8 cellular contexts compared by ENCODE assay signal in the genomic region with DNA sequence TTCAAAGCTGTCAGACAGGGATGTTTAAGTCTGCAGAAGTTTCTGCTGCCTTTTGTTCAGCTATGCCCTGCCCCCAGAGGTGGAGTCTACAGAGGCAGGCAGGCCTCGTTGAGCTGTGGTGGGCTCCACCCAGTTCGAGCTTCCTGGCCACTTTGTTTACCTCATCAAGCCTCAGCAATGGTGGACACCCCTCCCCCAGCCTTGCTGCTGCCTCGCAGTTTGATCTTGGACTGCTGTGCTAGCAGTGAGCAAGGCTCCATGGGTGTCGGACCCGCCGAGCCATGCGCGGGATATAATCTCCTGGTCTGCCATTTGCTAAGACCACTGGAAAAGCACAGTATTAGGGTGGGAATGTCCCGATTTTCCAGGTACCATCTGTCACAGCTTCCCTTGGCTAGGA. TPM values are rescaled to one million over a fixed set of nuclear protein-coding genes. Genes with fewer than 3 reads are reported as not detected.
A peak's percentile ranks its signal among the peaks of the same experiment; 100 is the strongest.
DNase-seq lines count a peak whose midpoint lies in the region; ATAC-seq and TF ChIP-seq lines count a peak whose summit lies in the region.
"Not testable (repeated sequence)": the region's sequence is repeated elsewhere in the genome, so short reads cannot be mapped to it uniquely, and the experiment has no call there.

No MANE protein-coding gene starts in this region.

- not testable (repeated sequence) for TF ChIP-seq EP300 in esophagus muscularis mucosa (IDR thresholded peaks at IDR 0.05)

- POLR2A ChIA-PET in CD8-positive, alpha-beta memory T cell (lab: Charles Lee); T-cell (lab: Charles Lee): not testable (repeated sequence)
- POLR2A ChIA-PET in activated CD8-positive, alpha-beta T cell treated with anti-CD3 and anti-CD28 coated beads for 36 hours (lab: Charles Lee) = interaction anchor here (1.2 to 1.4 kb wide), 2 partner anchors 64 to 69 kb away, joined by 3 to 5 read pairs; no protein-coding TSS in a partner anchor

- H3K36me3 Mint-ChIP-seq in CD8-positive, alpha-beta memory T cell = peaks cover 0 to 14% (median 3%) of the 10 kb centered on the region in 3 donors
- H3K36me3 Mint-ChIP-seq in T-cell; activated CD4-positive, alpha-beta T cell treated with anti-CD3 and anti-CD28 coated beads, Interleukin-2, amount 10 ng/mL, durations not matched to agents 24 days and 14 days (ENCODE audit: low read depth); activated CD8-positive, alpha-beta T cell treated with anti-CD3 and anti-CD28 coated beads for 36 hours (ENCODE audit: low read depth): not testable (repeated sequence)
- H3K36me3 Mint-ChIP-seq in natural killer cell = peaks cover 27% of the 10 kb centered on the region

- H3K4me3 Mint-ChIP-seq in CD8-positive, alpha-beta memory T cell = peak overlapping the region in 2 of 7 donors; percentile 31 to 69
- H3K4me3 Mint-ChIP-seq in T-cell; activated CD4-positive, alpha-beta T cell treated with anti-CD3 and anti-CD28 coated beads, Interleukin-2, amount 10 ng/mL, durations not matched to agents 24 days and 14 days; activated CD8-positive, alpha-beta T cell treated with anti-CD3 and anti-CD28 coated beads for 36 hours: not testable (repeated sequence)
- H3K4me3 Mint-ChIP-seq in natural killer cell = peak overlapping the region; percentile 87

- not testable (repeated sequence) for H3K27ac Mint-ChIP-seq in CD8-positive, alpha-beta memory T cell; T-cell; activated CD4-positive, alpha-beta T cell treated with anti-CD3 and anti-CD28 coated beads, Interleukin-2, amount 10 ng/mL, durations not matched to agents 24 days and 14 days; activated CD8-positive, alpha-beta T cell treated with anti-CD3 and anti-CD28 coated beads for 36 hours
- peak overlapping the region; percentile 10 to 84 for H3K27ac Mint-ChIP-seq in natural killer cell

- ATAC-seq in T-cell (replicated peaks in 1 of 4); activated CD8-positive, alpha-beta T cell treated with anti-CD3 and anti-CD28 coated beads for 36 hours; natural killer cell: not testable (repeated sequence)

- TF ChIP-seq POLR2A in esophagus muscularis mucosa (IDR thresholded peaks at IDR 0.05; ENCODE audit: low read depth) = not testable (repeated sequence)

- H3K9me3 Mint-ChIP-seq in CD8-positive, alpha-beta memory T cell; T-cell; activated CD4-positive, alpha-beta T cell treated with anti-CD3 and anti-CD28 coated beads, Interleukin-2, amount 10 ng/mL, durations not matched to agents 24 days and 14 days; activated CD8-positive, alpha-beta T cell treated with anti-CD3 and anti-CD28 coated beads for 36 hours: not testable (repeated sequence)
- H3K9me3 Mint-ChIP-seq in natural killer cell = peaks cover 2 to 10% of the 10 kb centered on the region in 2 donors

- H3K36me3 ChIP-seq in CD8-positive, alpha-beta memory T cell (ENCODE audit: insufficient read depth, low read length); esophagus muscularis mucosa: not testable (repeated sequence)

- peaks cover 12% of the 10 kb centered on the region for H3K4me1 ChIP-seq in CD8-positive, alpha-beta memory T cell (ENCODE audit: insufficient read depth, low read length)
- peaks cover 15 to 36% (median 26%) of the 10 kb centered on the region in 4 donors for H3K4me1 ChIP-seq in esophagus muscularis mucosa

- TF ChIP-seq CTCF in 22Rv1 (IDR thresholded peaks at IDR 0.05); activated CD8-positive, alpha-beta T cell treated with anti-CD3 and anti-CD28 coated beads for 36 hours (IDR thresholded peaks at IDR 0.05); esophagus muscularis mucosa (IDR thresholded peaks at IDR 0.05); natural killer cell (IDR thresholded peaks at IDR 0.05): not testable (repeated sequence)

- 60% methylated on average over 2 of the region's 9 CpGs for WGBS in esophagus muscularis mucosa

- not testable (repeated sequence) for H3K9me3 ChIP-seq in CD8-positive, alpha-beta memory T cell (ENCODE audit: low read length); esophagus muscularis mucosa

- CTCF ChIA-PET in CD8-positive, alpha-beta memory T cell (lab: Charles Lee) = interaction anchor here (1.3 to 3.0 kb wide), 6 partner anchors 18 to 333 kb away, joined by 3 to 13 read pairs (median 5); no protein-coding TSS in a partner anchor
- CTCF ChIA-PET in T-cell (lab: Charles Lee) = interaction anchor here (0.6 to 6.6 kb wide), 12 partner anchors 8 to 1021 kb away, joined by 3 to 31 read pairs (median 6); no protein-coding TSS in a partner anchor
- CTCF ChIA-PET in activated CD8-positive, alpha-beta T cell treated with anti-CD3 and anti-CD28 coated beads for 36 hours (lab: Charles Lee) = interaction anchor here (1.0 to 6.1 kb wide), 16 partner anchors 8 to 332 kb away, joined by 3 to 48 read pairs (median 6); no protein-coding TSS in a partner anchor

- H3K27ac ChIP-seq in 22Rv1 = peak overlapping the region; percentile 72
- not testable (repeated sequence) for H3K27ac ChIP-seq in CD8-positive, alpha-beta memory T cell (ENCODE audit: low read depth, low read length); esophagus muscularis mucosa (replicated peaks in 1 of 4)

- H3K27me3 ChIP-seq in CD8-positive, alpha-beta memory T cell (ENCODE audit: insufficient read depth, low read length, poor library complexity, severe bottlenecking); esophagus muscularis mucosa: not testable (repeated sequence)

- H3K4me3 ChIP-seq in CD8-positive, alpha-beta memory T cell (ENCODE audit: low read length); esophagus muscularis mucosa: not testable (repeated sequence)

- peak in 3 of 5 donors; percentile 1 to 54 (median 23) for DNase-seq in CD8-positive, alpha-beta memory T cell
- DNase-seq in T-cell = peak in 24 of 34 experiments; percentile 1 to 34 (median 9)
- DNase-seq in activated CD4-positive, alpha-beta T cell treated with anti-CD3 and anti-CD28 coated beads, Interleukin-2, amount 10 ng/mL, durations not matched to agents 24 days and 14 days = peak; percentile 69
- peak; percentile 5 for DNase-seq in activated CD8-positive, alpha-beta T cell treated with anti-CD3 and anti-CD28 coated beads for 36 hours
- DNase-seq in activated gamma-delta T cell treated with Interleukin-2 at 50 U/mL for 16 hours = peak; percentile 21
- peak; percentile 42 for DNase-seq in esophagus muscularis mucosa (ENCODE audit: extremely low spot score)
- DNase-seq in natural killer cell = not testable (repeated sequence)

- not testable (repeated sequence) for H3K27me3 Mint-ChIP-seq in CD8-positive, alpha-beta memory T cell; T-cell; activated CD8-positive, alpha-beta T cell treated with anti-CD3 and anti-CD28 coated beads for 36 hours; natural killer cell (ENCODE audit: low read depth in 2 of 2)
- H3K27me3 Mint-ChIP-seq in activated CD4-positive, alpha-beta T cell treated with anti-CD3 and anti-CD28 coated beads, Interleukin-2, amount 10 ng/mL, durations not matched to agents 24 days and 14 days = peaks cover 10% of the 10 kb centered on the region

- intact Hi-C loops in activated CD4-positive, alpha-beta T cell treated with anti-CD3 and anti-CD28 coated beads, Interleukin-2, amount 10 ng/mL, durations not matched to agents 24 days and 14 days (cut with micrococcal nuclease) = loop anchor here (5.0 kb wide), 1 partner anchor 188 kb away; no protein-coding TSS in a partner anchor
- intact Hi-C loops in activated CD8-positive, alpha-beta T cell treated with anti-CD3 and anti-CD28 coated beads for 36 hours (cut with micrococcal nuclease) = loop anchor here (5.0 kb wide), 2 partner anchors 178 to 333 kb away; no protein-coding TSS in a partner anchor
- intact Hi-C loops in esophagus muscularis mucosa (cut with DNase I) = loop anchor here (1.0 kb wide), 1 partner anchor 177 kb away; no protein-coding TSS in a partner anchor
- intact Hi-C loops in natural killer cell (cut with micrococcal nuclease) = not testable (repeated sequence)

- peaks cover 36 to 46% (median 37%) of the 10 kb centered on the region in 3 donors for H3K4me1 Mint-ChIP-seq in CD8-positive, alpha-beta memory T cell
- H3K4me1 Mint-ChIP-seq in T-cell = peaks cover 28 to 41% (median 31%) of the 10 kb centered on the region in 3 donors
- peaks cover 17% of the 10 kb centered on the region for H3K4me1 Mint-ChIP-seq in activated CD4-positive, alpha-beta T cell treated with anti-CD3 and anti-CD28 coated beads, Interleukin-2, amount 10 ng/mL, durations not matched to agents 24 days and 14 days
- peaks cover 17% of the 10 kb centered on the region for H3K4me1 Mint-ChIP-seq in activated CD8-positive, alpha-beta T cell treated with anti-CD3 and anti-CD28 coated beads for 36 hours (ENCODE audit: low read depth)
- H3K4me1 Mint-ChIP-seq in natural killer cell = peaks cover 53 to 59% of the 10 kb centered on the region in 2 donors

RNA-seq across cellular contexts. Expression of a gene that starts 45.4 kb away (rescaled TPM):
- total RNA-seq in CD8-positive, alpha-beta memory T cell = 10 to 100 TPM in 1 of 2 experiments, 1 to 10 TPM in 1; 9.1 to 12.9 TPM
- polyA plus RNA-seq in CD8-positive, alpha-beta memory T cell = 3.5 TPM
- total RNA-seq in T-cell (1 to 10 TPM; 2.4 to 3.8 (median 3.5) TPM), esophagus muscularis mucosa (10 to 100 TPM in 1 of 4 donors, 1 to 10 TPM in 3; 3.0 to 11.6 (median 3.7) TPM), natural killer cell (1 to 10 TPM; 3.5 to 6.8 (median 5.3) TPM)
- total RNA-seq in activated CD4-positive, alpha-beta T cell treated with anti-CD3 and anti-CD28 coated beads, Interleukin-2, amount 10 ng/mL, durations not matched to agents 24 days and 14 days = 4.9 and 7.7 TPM in 2 replicates
- 1 to 10 TPM; 2.8 to 3.4 TPM for total RNA-seq in activated CD8-positive, alpha-beta T cell treated with anti-CD3 and anti-CD28 coated beads for 36 hours
